Comparison of ENCODE assay signal across 17 cellular contexts in genomic region chr2:231575612-231576256, GRCh38. TPM values are rescaled to one million over a fixed set of nuclear protein-coding genes. Genes with fewer than 3 reads are reported as not detected.
DNase-seq lines count a peak whose midpoint lies in the region; ATAC-seq and TF ChIP-seq lines count a peak whose summit lies in the region.
"Had no signal": no experiment of that assay in that cellular context is flagged by ENCODE, and none has a peak within 500 bp of the region (broad histone marks: within the 10 kb centered on the region; RNA-seq: fewer than 3 reads in every experiment).

No MANE protein-coding gene starts in this region.

- H4K20me1 ChIP-seq in GM23338 (replicated peaks; ENCODE audit: insufficient read depth) (no peaks in the 10 kb centered on the region), neural progenitor cell (ENCODE audit: low read depth) (no peaks in the 10 kb centered on the region)

- H3K27ac Mint-ChIP-seq in GM23338 (no peak overlapping the region), neural progenitor cell (peak overlapping the region; percentile 48)

- H3K27me3 ChIP-seq in GM23338 (ENCODE audit: insufficient read depth) (no peaks in the 10 kb centered on the region), HUES64 (ENCODE audit: insufficient read depth, low read length) (no peaks in the 10 kb centered on the region), iPS-15b (ENCODE audit: control insufficient read depth, insufficient read depth, low read length) (no peaks in the 10 kb centered on the region), neural progenitor cell (no peaks in the 10 kb centered on the region), SJCRH30 (no peaks in the 10 kb centered on the region)
- H3K27me3 ChIP-seq: BE2C, Peyer's patch had no signal

- WGBS in HUES64: 92% methylated on average over 10 of the region's 10 CpGs

- H3K79me2 ChIP-seq in GM23338 (replicated peaks; ENCODE audit: insufficient read depth) (no peaks in the 10 kb centered on the region), neural progenitor cell (ENCODE audit: low read depth) (no peaks in the 10 kb centered on the region)

- H3K27me3 Mint-ChIP-seq in GM23338 (ENCODE audit: insufficient read depth, low read depth, poor library complexity) (peaks cover 11% of the 10 kb centered on the region), neural progenitor cell (ENCODE audit: insufficient read depth, low read depth) (peaks cover 8% of the 10 kb centered on the region)

- H2AFZ ChIP-seq in GM23338 (peak overlapping the region; percentile 74), neural progenitor cell (replicated peaks) (no peak overlapping the region)

- no peak for TF ChIP-seq CTCF in GM23338 (conservative IDR thresholded peaks at IDR 0.05; ENCODE audit: low read depth in 2 of 2)
- no peak for TF ChIP-seq CTCF in neural progenitor cell (IDR thresholded peaks at IDR 0.05)

- no peak for ATAC-seq in GM23338

- no peak for DNase-seq in GM23338 (ENCODE audit: low spot score)
- no peak for DNase-seq in neural progenitor cell (ENCODE audit: low spot score)
- no peak for DNase-seq in SJCRH30
- no peak for DNase-seq in GM19240 (ENCODE audit: insufficient read length, low spot score)
- no peak for DNase-seq in hepatic stellate cell (ENCODE audit: low spot score)
- DNase-seq: BE2C; CD8-positive, alpha-beta memory T cell; DND-41; NCI-H1105; NCI-H187; NCI-H446; NCI-H748 treated with DMSO at 0.1 percent for 48 hours; Peyer's patch; Right ventricle myocardium superior had no signal

- H3K36me3 Mint-ChIP-seq in GM23338 (ENCODE audit: low read depth) (peaks cover 8% of the 10 kb centered on the region), neural progenitor cell (peaks cover 4% of the 10 kb centered on the region)

- peaks cover 24% of the 10 kb centered on the region for H3F3A ChIP-seq in GM23338 (replicated peaks; ENCODE audit: low read depth)
- H3F3A ChIP-seq in neural progenitor cell (ENCODE audit: low read depth): peaks cover 34% of the 10 kb centered on the region

- H3K36me3 ChIP-seq in GM23338 (ENCODE audit: insufficient read depth): no peaks in the 10 kb centered on the region
- no peaks in the 10 kb centered on the region for H3K36me3 ChIP-seq in HUES64 (ENCODE audit: insufficient read depth, low read length)
- H3K36me3 ChIP-seq in iPS-15b (ENCODE audit: control insufficient read depth, insufficient read depth, low read length): no peaks in the 10 kb centered on the region
- no peaks in the 10 kb centered on the region for H3K36me3 ChIP-seq in neural progenitor cell
- no peaks in the 10 kb centered on the region for H3K36me3 ChIP-seq in SJCRH30
- H3K36me3 ChIP-seq: BE2C, Peyer's patch had no signal

- H3K4me3 Mint-ChIP-seq in GM23338 (no peak overlapping the region), neural progenitor cell (peak overlapping the region; percentile 24)
- H3K4me3 Mint-ChIP-seq: CD8-positive, alpha-beta memory T cell had no signal

- H3K4me3 ChIP-seq in GM23338 (no peak overlapping the region), HUES64 (ENCODE audit: low read length) (no peak overlapping the region), iPS-15b (ENCODE audit: low read depth, low read length) (no peak overlapping the region), neural progenitor cell (no peak overlapping the region), SJCRH30 (no peak overlapping the region)
- H3K4me3 ChIP-seq: Peyer's patch had no signal

- H3K9me3 Mint-ChIP-seq in GM23338 (peaks cover 13% of the 10 kb centered on the region), neural progenitor cell (peaks cover 13% of the 10 kb centered on the region)
- H3K9me3 Mint-ChIP-seq: CD8-positive, alpha-beta memory T cell had no signal

- H3K9ac ChIP-seq in HUES64 (ENCODE audit: low read depth, low read length) (peak overlapping the region; percentile 60; the same call in 1 of the 2 replicates), iPS-15b (ENCODE audit: low read depth, low read length) (peak overlapping the region; percentile 81), neural progenitor cell (no peak overlapping the region)

- peak overlapping the region; percentile 98 for H3K27ac ChIP-seq in GM23338 (ENCODE audit: low read depth)
- peak overlapping the region; percentile 99 for H3K27ac ChIP-seq in HUES64 (ENCODE audit: low read depth, low read length)
- no peak overlapping the region for H3K27ac ChIP-seq in neural progenitor cell
- H3K27ac ChIP-seq in SJCRH30: no peak overlapping the region
- H3K27ac ChIP-seq: Peyer's patch had no signal

- peaks cover 6% of the 10 kb centered on the region for H3K9me2 ChIP-seq in GM23338 (ENCODE audit: insufficient read depth)

- H3K4me2 ChIP-seq in GM23338 (no peak overlapping the region), neural progenitor cell (no peak overlapping the region)

- H3K9me3 ChIP-seq in HUES64 (ENCODE audit: insufficient read depth, low read depth, low read length): no peaks in the 10 kb centered on the region
- H3K9me3 ChIP-seq in iPS-15b (ENCODE audit: control insufficient read depth, insufficient read depth, low read length): no peaks in the 10 kb centered on the region
- H3K9me3 ChIP-seq in neural progenitor cell (ENCODE audit: low read depth): no peaks in the 10 kb centered on the region
- H3K9me3 ChIP-seq in SJCRH30 (replicated peaks): no peaks in the 10 kb centered on the region
- H3K9me3 ChIP-seq: BE2C, Peyer's patch had no signal

- H3K4me1 ChIP-seq in GM23338 (ENCODE audit: insufficient read depth) (peaks cover 42% of the 10 kb centered on the region), HUES64 (ENCODE audit: insufficient read depth, low read length) (peaks cover 33% of the 10 kb centered on the region), iPS-15b (ENCODE audit: control insufficient read depth, insufficient read depth, low read length) (peaks cover 20% of the 10 kb centered on the region), neural progenitor cell (peaks cover 29% of the 10 kb centered on the region), SJCRH30 (peaks cover 6% of the 10 kb centered on the region; the same call in 1 of the 2 replicates)
- H3K4me1 ChIP-seq: BE2C, Peyer's patch had no signal

- H3K4me1 Mint-ChIP-seq in GM23338: peaks cover 52% of the 10 kb centered on the region
- peaks cover 42% of the 10 kb centered on the region for H3K4me1 Mint-ChIP-seq in neural progenitor cell
- H3K4me1 Mint-ChIP-seq: CD8-positive, alpha-beta memory T cell had no signal

TF ChIP-seq in GM23338, 12 proteins besides CTCF, POLR2A, EP300 and RAD21 (continues in another document):
- TF ChIP-seq EZH2 (IDR thresholded peaks at IDR 0.05; ENCODE audit: low read depth, unreplicated experiment) (no peak), ZNF114 (CRISPR knock-in tag; IDR thresholded peaks at IDR 0.05) (no peak), ETS1 (IDR thresholded peaks at IDR 0.05) (no peak), REST (IDR thresholded peaks at IDR 0.05; ENCODE audit: unreplicated experiment) (no peak)

RNA-seq across cellular contexts. Expression of gene TEX44, which starts 16.9 kb away (rescaled TPM):
- total RNA-seq in GM23338 (2014; rRNA removed; shearing (Covaris generic)): not detected in 2 replicates
- not detected in 2 replicates for polyA plus RNA-seq in GM23338 (2016; fragmentation: Nextera tagmentation; extraction: Ambion mirVana)
- not detected for polyA plus RNA-seq in HUES64 (2013, experiment 1 of 2)
- polyA plus RNA-seq in HUES64 (2013, experiment 2 of 2): not detected
- total RNA-seq in neural progenitor cell (ENCODE audit: low replicate concordance): not detected in 2 replicates
- not detected in 2 replicates for total RNA-seq in SJCRH30 (2014; rRNA removed; shearing (Covaris generic))
- total RNA-seq: CD8-positive, alpha-beta memory T cell; H4; Peyer's patch; Right ventricle myocardium superior had no signal
- polyA plus RNA-seq: CD8-positive, alpha-beta memory T cell had no signal

RNA-seq across cellular contexts. Expression of gene NMUR1, which starts 45.5 kb away (rescaled TPM):
- 0.31 and 0.59 TPM in 2 replicates for total RNA-seq in GM23338 (2014; rRNA removed; shearing (Covaris generic))
- 0.24 and 0.29 TPM in 2 replicates for polyA plus RNA-seq in GM23338 (2016; fragmentation: Nextera tagmentation; extraction: Ambion mirVana)
- polyA plus RNA-seq in HUES64 (2013, experiment 1 of 2): 0.10 TPM
- 0.13 TPM for polyA plus RNA-seq in HUES64 (2013, experiment 2 of 2)
- total RNA-seq in neural progenitor cell (ENCODE audit: low replicate concordance): 0.52 and 0.56 TPM in 2 replicates
- not detected in 2 replicates for total RNA-seq in SJCRH30 (2014; rRNA removed; shearing (Covaris generic))
- total RNA-seq: H4 had no signal

Comparison
In these comparisons a context has a peak if more than half of its experiments do, and no peak if none do; other contexts are left out.
1. H3K27ac ChIP-seq: peak in GM23338 (single experiment) and HUES64 (single experiment); none in neural progenitor cell (single experiment) and SJCRH30 (single experiment).